ENCODE assay signal across 8 cellular contexts in the genomic region with DNA sequence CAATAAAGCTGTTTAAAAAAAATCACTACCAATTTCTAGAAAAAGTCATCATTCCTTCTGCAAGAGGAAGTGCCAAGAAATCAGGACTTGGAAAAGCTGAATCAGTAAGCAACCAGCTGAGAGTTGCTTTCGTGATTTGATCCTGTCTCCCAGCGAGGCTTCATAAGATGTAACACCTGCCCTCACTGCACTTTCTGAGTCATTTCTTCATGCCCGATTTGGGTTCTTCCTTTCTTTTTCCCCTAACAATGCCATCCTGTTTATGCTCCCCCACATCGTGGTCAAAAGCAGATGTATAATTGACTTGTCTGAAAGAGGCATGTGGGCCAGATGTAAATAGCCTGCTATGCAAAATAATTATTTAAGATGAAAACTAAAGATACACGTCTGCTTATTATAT. TPM values are rescaled to one million over a fixed set of nuclear protein-coding genes. Genes with fewer than 3 reads are reported as not detected.
DNase-seq lines count a peak whose midpoint lies in the region; ATAC-seq and TF ChIP-seq lines count a peak whose summit lies in the region.

No MANE protein-coding gene starts in this region.

- H3K27me3 ChIP-seq in transverse colon: no peaks in the 10 kb centered on the region

- no peak for TF ChIP-seq POLR2A in transverse colon (IDR thresholded peaks at IDR 0.05)

- 64 to 68% methylated on average over 5 of the region's 5 CpGs for WGBS in transverse colon (ENCODE audit: low coverage in 1 of 2), 2 donors

- no peaks in the 10 kb centered on the region for H3K36me3 ChIP-seq in transverse colon

- H3K27ac ChIP-seq in transverse colon: no peak overlapping the region

- no peak overlapping the region for H3K4me3 ChIP-seq in transverse colon

- peak; percentile 74 for ATAC-seq in GM19025 (IDR thresholded peaks at IDR 0.05; ENCODE audit: low read depth, unreplicated experiment)
- peak; percentile 89 for ATAC-seq in HG03432 (IDR thresholded peaks at IDR 0.05; ENCODE audit: unreplicated experiment)
- ATAC-seq in GM21526 (IDR thresholded peaks at IDR 0.05; ENCODE audit: low FRiP score, unreplicated experiment): no peak

- H3K9me3 ChIP-seq in transverse colon: no peaks in the 10 kb centered on the region

- in situ Hi-C loops in transverse colon (cut with MboI; ENCODE audit: low pct_ligation_motif_present in 1 of 4, low pct_unique_long_range_greater_than_20kb in 1 of 4, low sequenced_read_pairs in 3 of 4): no loop called here

- H3K4me1 ChIP-seq in transverse colon: no peaks in the 10 kb centered on the region

- TF ChIP-seq EP300 in transverse colon (IDR thresholded peaks at IDR 0.05; ENCODE audit: low read depth): no peak

- no peak for TF ChIP-seq CTCF in transverse colon (IDR thresholded peaks at IDR 0.05)

- DNase-seq in A172 (ENCODE audit: low spot score) (peak; percentile 15), amniotic epithelial cell (ENCODE audit: low read depth) (peak; percentile 3), amygdala (lab: John Stamatoyannopoulos, UW) (no peak), DMS153 (lab: John Stamatoyannopoulos, UW) (no peak), transverse colon (no peak)

- intact Hi-C loops in transverse colon (cut with DNase I; ENCODE audit: low total_unique reads): no loop called here

RNA-seq across cellular contexts. Expression of gene RIPOR2, which starts 52.1 kb away (rescaled TPM):
- 0.53 TPM in 1 of 2 replicates, not detected in the other for total RNA-seq in A172 (2014; rRNA removed; shearing (Covaris generic))
- total RNA-seq in transverse colon: 10 to 100 TPM in 1 of 4 donors, 1 to 10 TPM in 3; 1.2 to 16.7 (median 5.2) TPM

Comparison
In these comparisons a context has a peak if more than half of its experiments do, and no peak if none do; other contexts are left out.
1. DNase-seq: peak in A172 (single experiment) and amniotic epithelial cell (single experiment); none in amygdala (0 of 56), DMS153 (single experiment) and transverse colon (single experiment).